In the genomic region with DNA sequence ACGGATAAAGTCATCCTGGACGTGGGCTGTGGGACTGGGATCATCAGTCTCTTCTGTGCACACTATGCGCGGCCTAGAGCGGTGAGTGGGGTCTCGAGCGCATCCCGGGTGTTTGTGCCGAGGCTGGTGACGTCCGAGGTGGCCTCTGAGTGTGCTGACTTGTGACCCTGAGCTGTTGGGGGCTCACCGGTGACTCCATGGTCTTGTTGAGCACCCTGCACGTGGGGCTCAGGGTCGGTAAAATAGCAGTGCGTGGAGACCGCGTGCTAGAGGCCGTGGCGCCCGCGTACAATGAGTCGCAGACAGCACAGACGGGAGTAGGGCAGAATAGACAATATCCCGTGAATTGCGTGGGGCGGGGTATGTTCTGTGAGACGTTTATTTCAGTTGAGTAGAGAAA, we compare ENCODE assay signal across 30 cellular contexts. TPM values are rescaled to one million over a fixed set of nuclear protein-coding genes. Genes with fewer than 3 reads are reported as not detected.
"Had no signal": no experiment of that assay in that cellular context is flagged by ENCODE, and none has a peak within 500 bp of the region (broad histone marks: within the 10 kb centered on the region; RNA-seq: fewer than 3 reads in every experiment).

No MANE protein-coding gene starts in this region.

- H3K27ac Mint-ChIP-seq: stimulated activated naive B cell treated with anti-CD40 and anti-IgM and Interleukin-4, amounts not matched to agents 10 μg/mL and 1 μg/mL and 100 μg/mL, for 72 hours had no signal

- H3K27me3 Mint-ChIP-seq: naive thymus-derived CD4-positive, alpha-beta T cell; natural killer cell treated with Interleukin-12 subunit alpha and Interleukin-12 subunit beta and Interleukin-15 and Interleukin-18, amount 100 ng/mL, for 72 hours; stimulated activated naive B cell treated with anti-CD40 and anti-IgM and Interleukin-4, amounts not matched to agents 10 μg/mL and 1 μg/mL and 100 μg/mL, for 72 hours had no signal

- ATAC-seq: left colon; left lung; mucosa of descending colon; naive thymus-derived CD4-positive, alpha-beta T cell; right cardiac atrium; stimulated activated naive B cell treated with anti-CD40 and anti-IgM and Interleukin-4, amounts not matched to agents 10 μg/mL and 1 μg/mL and 100 μg/mL, for 72 hours; stimulated activated naive CD8-positive, alpha-beta T cell treated with anti-CD3 and anti-CD28 coated beads, Interleukin-15, Interleukin-2, amounts not matched to agents 100 U/mL and 50 U/mL, for 24 hours had no signal

- H3K9me3 Mint-ChIP-seq: natural killer cell treated with Interleukin-12 subunit alpha and Interleukin-12 subunit beta and Interleukin-15 and Interleukin-18, amount 100 ng/mL, for 72 hours; stimulated activated naive B cell treated with anti-CD40 and anti-IgM and Interleukin-4, amounts not matched to agents 10 μg/mL and 1 μg/mL and 100 μg/mL, for 72 hours had no signal

- H3K9me3 ChIP-seq: left lung, mucosa of descending colon, pancreas, prostate gland, sigmoid colon, stomach, testis, thyroid gland, transverse colon, upper lobe of left lung, vagina had no signal

- H3K27me3 ChIP-seq: left lung, pancreas, sigmoid colon, stomach, testis, thyroid gland, transverse colon, upper lobe of left lung, vagina had no signal

- H3K27ac ChIP-seq: left lung, pancreas, prostate gland, sigmoid colon, stomach, testis, thyroid gland, transverse colon, upper lobe of left lung, vagina had no signal

- H3K4me1 ChIP-seq: left lung, pancreas, prostate gland, sigmoid colon, stomach, transverse colon, vagina had no signal

- DNase-seq: hippocampal formation; kidney; left colon; left lung; midbrain; mucosa of descending colon; naive thymus-derived CD4-positive, alpha-beta T cell; nucleus accumbens; posterior cingulate gyrus; retina; right cardiac atrium; sigmoid colon; small intestine; stimulated activated CD4-positive, alpha-beta T cell treated with anti-CD3 and anti-CD28 coated beads, Interleukin-1b, Interleukin-23, amount 100 ng/mL, for 48 hours; stimulated activated CD4-positive, alpha-beta T cell treated with anti-CD3 and anti-CD28 coated beads, Interleukin-2, amount 100 ng/mL, for 48 hours; stimulated activated CD4-positive, alpha-beta T cell treated with anti-CD3 and anti-CD28 coated beads, Interleukin-4, amount 100 ng/mL, for 4 hours; stimulated activated CD8-positive, alpha-beta memory T cell treated with anti-CD3 and anti-CD28 coated beads, Interleukin-4, amount 100 ng/mL, for 48 hours; stimulated activated naive B cell treated with anti-CD40 and anti-IgM and Interleukin-4, amounts not matched to agents 10 μg/mL and 1 μg/mL and 100 μg/mL, for 72 hours; stimulated activated naive CD8-positive, alpha-beta T cell treated with anti-CD3 and anti-CD28 coated beads, Interleukin-15, Interleukin-2, amounts not matched to agents 100 U/mL and 50 U/mL, for 24 hours; stomach; testis; thyroid gland; transverse colon had no signal

- H3K4me3 ChIP-seq: left lung, lung, mucosa of descending colon, pancreas, prostate gland, sigmoid colon, stomach, testis, thyroid gland, transverse colon, upper lobe of left lung, vagina had no signal

- H3K4me3 Mint-ChIP-seq: natural killer cell treated with Interleukin-12 subunit alpha and Interleukin-12 subunit beta and Interleukin-15 and Interleukin-18, amount 100 ng/mL, for 72 hours; stimulated activated naive B cell treated with anti-CD40 and anti-IgM and Interleukin-4, amounts not matched to agents 10 μg/mL and 1 μg/mL and 100 μg/mL, for 72 hours had no signal

RNA-seq across cellular contexts. Expression of gene S100B, which starts 43.7 kb away (rescaled TPM):
- total RNA-seq: myocyte; natural killer cell treated with Interleukin-12 subunit alpha and Interleukin-12 subunit beta and Interleukin-15 and Interleukin-18, amount 100 ng/mL, for 72 hours had no signal
